In the genomic region with DNA sequence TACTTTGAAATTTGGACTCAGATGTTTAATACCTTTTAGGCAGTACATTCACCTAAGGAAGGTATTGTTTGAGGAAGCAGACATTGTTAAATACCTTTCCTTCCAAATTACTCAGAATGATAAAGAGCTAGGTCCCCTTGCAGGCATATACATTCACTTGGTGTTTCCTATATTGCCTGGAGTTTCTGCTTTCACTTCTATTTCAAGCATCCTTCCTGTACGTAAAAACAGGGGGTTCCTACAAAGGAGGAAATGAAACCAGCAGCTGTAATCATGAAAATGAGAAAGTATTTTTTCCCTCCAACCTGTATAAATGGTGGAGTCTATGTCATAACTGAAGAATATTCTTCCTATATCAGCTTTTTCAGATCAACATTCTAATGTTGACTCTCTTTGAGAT, we compare ENCODE assay signal across 10 cellular contexts.
A peak's percentile ranks its signal among the peaks of the same experiment; 100 is the strongest.
DNase-seq lines count a peak whose midpoint lies in the region; ATAC-seq and FAIRE-seq lines count a peak whose summit lies in the region.
"Had no signal": no experiment of that assay in that cellular context is flagged by ENCODE, and none has a peak within 500 bp of the region (broad histone marks: within the 10 kb centered on the region; RNA-seq: fewer than 3 reads in every experiment).

No MANE protein-coding gene starts in this region.

- peak; percentile 83 for DNase-seq in CD1c-positive myeloid dendritic cell (ENCODE audit: extremely low spot score)
- DNase-seq in SIG-M5 (lab: John Stamatoyannopoulos, UW) = peak; percentile 51
- DNase-seq in urothelium cell line (ENCODE audit: low spot score) = no peak
- no peak for DNase-seq in NCI-H128 (lab: John Stamatoyannopoulos, UW; ENCODE audit: unreplicated experiment)
- no peak for DNase-seq in activated CD8-positive, alpha-beta memory T cell treated with anti-CD3 and anti-CD28 coated beads, Interleukin-2, amount 50 U/mL, for 4 hours
- no peak for DNase-seq in GM19240 (ENCODE audit: insufficient read length, low spot score)
- DNase-seq: mesendoderm had no signal

- ATAC-seq in GM19324 (IDR thresholded peaks at IDR 0.05; ENCODE audit: low FRiP score, unreplicated experiment) = peak; percentile 78
- ATAC-seq in HG03045 (IDR thresholded peaks at IDR 0.05; ENCODE audit: unreplicated experiment) = peak; percentile 88

- FAIRE-seq in urothelium cell line (lab: Jason Lieb, UNC) = no peak
- FAIRE-seq: TTC549 had no signal

Comparison
In these comparisons a context has a peak if more than half of its experiments do, and no peak if none do; other contexts are left out.
1. DNase-seq: peak in CD1c-positive myeloid dendritic cell (single experiment) and SIG-M5 (single experiment); none in urothelium cell line (single experiment), NCI-H128 (single experiment), activated CD8-positive, alpha-beta memory T cell treated with anti-CD3 and anti-CD28 coated beads, Interleukin-2, amount 50 U/mL, for 4 hours (single experiment) and GM19240 (single experiment).